In genomic region chr18:4200399-4200798, GRCh38 we compare ENCODE assay signal across 28 cellular contexts.
"Had no signal": no experiment of that assay in that cellular context is flagged by ENCODE, and none has a peak within 500 bp of the region (broad histone marks: within the 10 kb centered on the region; RNA-seq: fewer than 3 reads in every experiment).

No MANE protein-coding gene starts in this region.

- DNase-seq: hippocampal formation; left colon; left lung; lower lobe of right lung; mammary epithelial cell; mesendoderm; naive B cell; natural killer cell; nephron progenitor cell; occipital lobe; right lobe of liver; stimulated activated CD4-positive, alpha-beta T cell treated with anti-CD3 and anti-CD28 coated beads, Interleukin-12 subunit alpha, Interleukin-12 subunit beta, amount 100 ng/mL, for 4 hours; stimulated activated CD4-positive, alpha-beta T cell treated with anti-CD3 and anti-CD28 coated beads, Interleukin-15, amount 100 ng/mL, for 24 hours; stimulated activated CD4-positive, alpha-beta T cell treated with anti-CD3 and anti-CD28 coated beads, Interleukin-2, amount 100 ng/mL, for 24 hours; stimulated activated CD4-positive, alpha-beta T cell treated with anti-CD3 and anti-CD28 coated beads, Interleukin-4, amount 100 ng/mL, for 1 hour; stimulated activated naive B cell treated with anti-CD40 and anti-IgM and Interleukin-4, amounts not matched to agents 10 μg/mL and 1 μg/mL and 100 μg/mL, for 72 hours; tibial artery; trophoblast cell; upper lobe of right lung had no signal

- H3K4me1 Mint-ChIP-seq: naive B cell; natural killer cell; stimulated activated naive B cell treated with anti-CD40 and anti-IgM and Interleukin-4, amounts not matched to agents 10 μg/mL and 1 μg/mL and 100 μg/mL, for 72 hours had no signal

- FAIRE-seq: keratinocyte had no signal

- H3K27ac Mint-ChIP-seq: mesothelial cell of epicardium; naive B cell; natural killer cell; nephron progenitor cell; neural progenitor cell; progenitor cell of endocrine pancreas; stimulated activated naive B cell treated with anti-CD40 and anti-IgM and Interleukin-4, amounts not matched to agents 10 μg/mL and 1 μg/mL and 100 μg/mL, for 72 hours; stimulated activated naive CD8-positive, alpha-beta T cell treated with anti-CD3 and anti-CD28 coated beads, Interleukin-15, Interleukin-2, amounts not matched to agents 100 ng/mL and 50 ng/mL, for 24 hours had no signal

- H3K4me1 ChIP-seq: left lung, lower lobe of right lung, right atrium auricular region, right lobe of liver, suprapubic skin, tibial artery, upper lobe of right lung had no signal

- H3K36me3 Mint-ChIP-seq: mesothelial cell of epicardium; naive B cell; neural progenitor cell; stimulated activated naive B cell treated with anti-CD40 and anti-IgM and Interleukin-4, amounts not matched to agents 10 μg/mL and 1 μg/mL and 100 μg/mL, for 72 hours had no signal

- H3K36me3 ChIP-seq: left lung, lower lobe of right lung, neural progenitor cell, neutrophil, right atrium auricular region, right lobe of liver, suprapubic skin, thoracic aorta, tibial artery, upper lobe of right lung had no signal

- H3K9me3 ChIP-seq: left lung, lower lobe of right lung, neutrophil, right atrium auricular region, right lobe of liver, thoracic aorta, tibial artery, upper lobe of right lung had no signal

- H3K27me3 Mint-ChIP-seq: naive B cell; progenitor cell of endocrine pancreas; stimulated activated naive B cell treated with anti-CD40 and anti-IgM and Interleukin-4, amounts not matched to agents 10 μg/mL and 1 μg/mL and 100 μg/mL, for 72 hours; stimulated activated naive CD8-positive, alpha-beta T cell treated with anti-CD3 and anti-CD28 coated beads, Interleukin-15, Interleukin-2, amounts not matched to agents 100 ng/mL and 50 ng/mL, for 24 hours had no signal

- ATAC-seq: left colon; left lung; lower lobe of right lung; natural killer cell; right lobe of liver; stimulated activated naive B cell treated with anti-CD40 and anti-IgM and Interleukin-4, amounts not matched to agents 10 μg/mL and 1 μg/mL and 100 μg/mL, for 72 hours; upper lobe of right lung had no signal

- H3K9me3 Mint-ChIP-seq: mesothelial cell of epicardium; nephron progenitor cell; neural progenitor cell; stimulated activated naive CD8-positive, alpha-beta T cell treated with anti-CD3 and anti-CD28 coated beads, Interleukin-15, Interleukin-2, amounts not matched to agents 100 ng/mL and 50 ng/mL, for 24 hours had no signal

- H3K4me3 ChIP-seq: left lung, lower lobe of right lung, neural progenitor cell, right atrium auricular region, right lobe of liver, suprapubic skin, thoracic aorta, tibial artery, upper lobe of right lung had no signal

- H3K27me3 ChIP-seq: left lung, neural progenitor cell, neutrophil, right atrium auricular region, right lobe of liver, suprapubic skin, tibial artery, upper lobe of right lung had no signal

- H3K27ac ChIP-seq: left lung, lower lobe of right lung, neural progenitor cell, neutrophil, right atrium auricular region, right lobe of liver, suprapubic skin, thoracic aorta, tibial artery, upper lobe of right lung had no signal

- H3K4me3 Mint-ChIP-seq: mesothelial cell of epicardium; naive B cell; natural killer cell; nephron progenitor cell; neural progenitor cell; stimulated activated naive B cell treated with anti-CD40 and anti-IgM and Interleukin-4, amounts not matched to agents 10 μg/mL and 1 μg/mL and 100 μg/mL, for 72 hours; stimulated activated naive CD8-positive, alpha-beta T cell treated with anti-CD3 and anti-CD28 coated beads, Interleukin-15, Interleukin-2, amounts not matched to agents 100 ng/mL and 50 ng/mL, for 24 hours had no signal
